11 cellular contexts compared by ENCODE assay signal in genomic region chr6:127403636-127404035, GRCh38. TPM values are rescaled to one million over a fixed set of nuclear protein-coding genes. Genes with fewer than 3 reads are reported as not detected.
DNase-seq lines count a peak whose midpoint lies in the region; ATAC-seq and TF ChIP-seq lines count a peak whose summit lies in the region.
"Had no signal": no experiment of that assay in that cellular context is flagged by ENCODE, and none has a peak within 500 bp of the region (broad histone marks: within the 10 kb centered on the region; RNA-seq: fewer than 3 reads in every experiment).

No MANE protein-coding gene starts in this region.

- H3K4ac ChIP-seq in H9 (ENCODE audit: low read depth, low read length), result no peak overlapping the region

- H3T11ph ChIP-seq in H9 (ENCODE audit: low read length), result no peak overlapping the region

- ATAC-seq in GM19455 (IDR thresholded peaks at IDR 0.05; ENCODE audit: unreplicated experiment), result peak; percentile 74
- peak; percentile 58 for ATAC-seq in HG03060 (IDR thresholded peaks at IDR 0.05; ENCODE audit: low read depth, unreplicated experiment)
- ATAC-seq: WTC11 had no signal

- H3K9me2 ChIP-seq in GM23248 (ENCODE audit: insufficient read depth), result no peaks in the 10 kb centered on the region

- H3K27me3 ChIP-seq in GM23248 (replicated peaks; ENCODE audit: insufficient read depth) (no peaks in the 10 kb centered on the region), H9 (ENCODE audit: insufficient read depth, low read length) (no peaks in the 10 kb centered on the region; the same call in 1 of the 2 replicates)
- no peaks in the 10 kb centered on the region for H3K27me3 ChIP-seq in CD8-positive, alpha-beta memory T cell (ENCODE audit: insufficient read depth, low read length, poor library complexity, severe bottlenecking)

- H3F3A ChIP-seq in GM23248 (ENCODE audit: insufficient read depth), result no peaks in the 10 kb centered on the region

- H3K9ac ChIP-seq in GM23248 (no peak overlapping the region), H9 (ENCODE audit: extremely low read depth, insufficient read length, low read length) (no peak overlapping the region)

- H3K79me2 ChIP-seq in GM23248 (ENCODE audit: insufficient read depth) (no peaks in the 10 kb centered on the region), H9 (ENCODE audit: insufficient read depth, low read length) (no peaks in the 10 kb centered on the region)

- no peak overlapping the region for H2BK15ac ChIP-seq in H9 (ENCODE audit: low read depth, low read length)

- H3K36me3 Mint-ChIP-seq in activated CD4-positive, alpha-beta memory T cell treated with anti-CD3 and anti-CD28 coated beads for 36 hours, result no peaks in the 10 kb centered on the region
- H3K36me3 Mint-ChIP-seq in H9 (ENCODE audit: insufficient read depth in 1 of 3, low read depth in 3 of 3), result no peaks in the 10 kb centered on the region
- no peaks in the 10 kb centered on the region for H3K36me3 Mint-ChIP-seq in CD8-positive, alpha-beta memory T cell
- H3K36me3 Mint-ChIP-seq: WTC11 had no signal

- H2BK120ac ChIP-seq in H9 (ENCODE audit: low read depth, low read length, poor library complexity, severe bottlenecking), result no peak overlapping the region

- WGBS in GM23248 (ENCODE audit: low coverage in 1 of 2, low lambda C conversion rate in 2 of 2, missing lambda C conversion rate in 2 of 2), 2 experiments, result 94 to 97% methylated on average over 2 of the region's 2 CpGs
- no CpG with 5 or more reads among the region's 2 CpGs for WGBS in H9 (ENCODE audit: extremely low coverage, insufficient read length, low lambda C conversion rate)

- H3K4me1 Mint-ChIP-seq in activated CD4-positive, alpha-beta memory T cell treated with anti-CD3 and anti-CD28 coated beads for 36 hours (ENCODE audit: low read depth), result peaks cover 17% of the 10 kb centered on the region
- H3K4me1 Mint-ChIP-seq in H9, result no peaks in the 10 kb centered on the region; a peak in 1 of 4 replicates
- peaks cover 0 to 4% (median 0%) of the 10 kb centered on the region in 3 donors for H3K4me1 Mint-ChIP-seq in CD8-positive, alpha-beta memory T cell
- H3K4me1 Mint-ChIP-seq: brain had no signal

- no peak overlapping the region for H3K23ac ChIP-seq in H9 (ENCODE audit: insufficient read length, low read depth, low read length)

- H4K5ac ChIP-seq in H9 (ENCODE audit: insufficient read length, low read depth, low read length), result no peak overlapping the region

- H2AFZ ChIP-seq in GM23248, result no peak overlapping the region
- H2AFZ ChIP-seq in H9 (ENCODE audit: low read length), result no peak overlapping the region

- H2BK5ac ChIP-seq in H9 (ENCODE audit: insufficient read length, low read length), result no peak overlapping the region

- in situ Hi-C loops in GM13976 (cut with MboI; ENCODE audit: low sequenced_read_pairs, unreplicated experiment), result no loop called here
- in situ Hi-C loops in GM23248 (cut with MboI), result no loop called here

- POLR2A ChIA-PET in activated CD4-positive, alpha-beta memory T cell treated with anti-CD3 and anti-CD28 coated beads for 36 hours (lab: Charles Lee), result interaction anchor here (1.1 kb wide), 1 partner anchor 17 kb away, joined by 3 read pairs; no protein-coding TSS in a partner anchor
- POLR2A ChIA-PET in CD8-positive, alpha-beta memory T cell (lab: Charles Lee), result no interaction called here

- CTCF ChIA-PET in activated CD4-positive, alpha-beta memory T cell treated with anti-CD3 and anti-CD28 coated beads for 36 hours (lab: Charles Lee), result interaction anchor here (0.9 kb wide), 1 partner anchor 17 kb away, joined by 3 read pairs; no protein-coding TSS in a partner anchor
- CTCF ChIA-PET in CD8-positive, alpha-beta memory T cell (lab: Charles Lee), result no interaction called here

- intact Hi-C loops in activated CD4-positive, alpha-beta memory T cell treated with anti-CD3 and anti-CD28 coated beads for 36 hours (cut with micrococcal nuclease), result loop anchor here (1.0 kb wide), 1 partner anchor 17 kb away; no protein-coding TSS in a partner anchor

- H4K20me1 ChIP-seq in GM23248 (ENCODE audit: insufficient read depth), result no peaks in the 10 kb centered on the region
- H4K20me1 ChIP-seq in H9 (ENCODE audit: control insufficient read depth, insufficient read depth, insufficient read length), result no peaks in the 10 kb centered on the region

- peaks cover 7% of the 10 kb centered on the region for H3K9me3 Mint-ChIP-seq in activated CD4-positive, alpha-beta memory T cell treated with anti-CD3 and anti-CD28 coated beads for 36 hours
- H3K9me3 Mint-ChIP-seq in H9, result peaks cover 0 to 5% of the 10 kb centered on the region in 2 experiments; a peak in 1 of 5 replicates
- peaks cover 0 to 3% (median 0%) of the 10 kb centered on the region in 5 donors for H3K9me3 Mint-ChIP-seq in CD8-positive, alpha-beta memory T cell

- H2BK12ac ChIP-seq in H9 (ENCODE audit: insufficient read length, low read depth, low read length), result no peak overlapping the region

- no peak overlapping the region for H2BK20ac ChIP-seq in H9 (ENCODE audit: low read depth, low read length, poor library complexity, severe bottlenecking)

- no peak overlapping the region for H3K4me3 ChIP-seq in GM23248
- H3K4me3 ChIP-seq in CD8-positive, alpha-beta memory T cell (ENCODE audit: low read length), result no peak overlapping the region

- H3K23me2 ChIP-seq in H9 (ENCODE audit: insufficient read length, low read depth, low read length, poor library complexity, severe bottlenecking), result no peaks in the 10 kb centered on the region

- H3K36me3 ChIP-seq in GM23248 (ENCODE audit: low read depth), result no peaks in the 10 kb centered on the region
- no peaks in the 10 kb centered on the region for H3K36me3 ChIP-seq in CD8-positive, alpha-beta memory T cell (ENCODE audit: insufficient read depth, low read length)

- peak overlapping the region; percentile 66 for H3K27ac Mint-ChIP-seq in activated CD4-positive, alpha-beta memory T cell treated with anti-CD3 and anti-CD28 coated beads for 36 hours
- no peak overlapping the region; a peak in 1 of 7 replicates for H3K27ac Mint-ChIP-seq in H9
- peak overlapping the region in 1 of 8 donors; percentile 26 for H3K27ac Mint-ChIP-seq in CD8-positive, alpha-beta memory T cell
- H3K27ac Mint-ChIP-seq: brain, WTC11 had no signal

- H3K9me3 ChIP-seq in GM23248 (ENCODE audit: low read depth) (no peaks in the 10 kb centered on the region), H9 (ENCODE audit: control insufficient read depth, low read depth, low read length) (no peaks in the 10 kb centered on the region)
- H3K9me3 ChIP-seq in CD8-positive, alpha-beta memory T cell (ENCODE audit: low read length), result no peaks in the 10 kb centered on the region

- H3K4me3 Mint-ChIP-seq in activated CD4-positive, alpha-beta memory T cell treated with anti-CD3 and anti-CD28 coated beads for 36 hours, result no peak overlapping the region
- no peak overlapping the region for H3K4me3 Mint-ChIP-seq in H9
- no peak overlapping the region for H3K4me3 Mint-ChIP-seq in CD8-positive, alpha-beta memory T cell
- H3K4me3 Mint-ChIP-seq: brain, WTC11 had no signal

- H3K79me1 ChIP-seq in H9 (ENCODE audit: insufficient read depth, low read depth, low read length, poor library complexity, severe bottlenecking), result no peaks in the 10 kb centered on the region

- no peak overlapping the region for H2AK5ac ChIP-seq in H9 (ENCODE audit: insufficient read length, low read length)

- H3K27me3 Mint-ChIP-seq in activated CD4-positive, alpha-beta memory T cell treated with anti-CD3 and anti-CD28 coated beads for 36 hours, result no peaks in the 10 kb centered on the region
- H3K27me3 Mint-ChIP-seq in H9 (ENCODE audit: low read depth), result no peaks in the 10 kb centered on the region
- H3K27me3 Mint-ChIP-seq in CD8-positive, alpha-beta memory T cell, result peaks cover 0 to 4% of the 10 kb centered on the region in 2 donors

- H3K18ac ChIP-seq in H9 (ENCODE audit: insufficient read length, low read depth, low read length), result no peak overlapping the region

- no peak overlapping the region for H3K14ac ChIP-seq in H9 (ENCODE audit: insufficient read depth, low read length)

- H4K8ac ChIP-seq in H9 (replicated peaks; ENCODE audit: insufficient read length, low read depth, low read length), result no peak overlapping the region

- DNase-seq in GM13976 (ENCODE audit: low spot score) (peak; percentile 38), SHP77 (lab: John Stamatoyannopoulos, UW) (no peak), GM23248 (no peak), H9 (no peak)
- peak; percentile 22 for DNase-seq in activated CD4-positive, alpha-beta memory T cell treated with anti-CD3 and anti-CD28 coated beads for 36 hours
- no peak for DNase-seq in CD8-positive, alpha-beta memory T cell
- DNase-seq: NCI-H345 had no signal

- H3K4me2 ChIP-seq in GM23248 (ENCODE audit: unreplicated experiment) (no peak overlapping the region), H9 (ENCODE audit: insufficient read depth, insufficient read length, low read length) (no peak overlapping the region)

- H3K4me1 ChIP-seq in GM23248 (ENCODE audit: insufficient read depth), result no peaks in the 10 kb centered on the region
- H3K4me1 ChIP-seq in H9 (ENCODE audit: insufficient read depth, low read length), result no peaks in the 10 kb centered on the region
- H3K4me1 ChIP-seq in CD8-positive, alpha-beta memory T cell (ENCODE audit: insufficient read depth, low read length), result no peaks in the 10 kb centered on the region

- H3K56ac ChIP-seq in H9 (ENCODE audit: insufficient read length, low read depth, low read length), result no peak overlapping the region

- H3K27ac ChIP-seq in GM23248, result no peak overlapping the region
- H3K27ac ChIP-seq in H9 (ENCODE audit: insufficient read length, low read depth, low read length), result no peak overlapping the region
- no peak overlapping the region for H3K27ac ChIP-seq in CD8-positive, alpha-beta memory T cell (ENCODE audit: low read depth, low read length)

- TF ChIP-seq CTCF in GM13976 (IDR thresholded peaks at IDR 0.05; ENCODE audit: borderline replicate concordance, control extremely low read depth, extremely low read depth, insufficient read depth, missing control alignments) (no peak), H9 (conservative IDR thresholded peaks at IDR 0.05) (no peak)

- H4K91ac ChIP-seq in H9 (ENCODE audit: insufficient read length, low read depth, low read length), result no peak overlapping the region

RNA-seq across cellular contexts. Expression of gene KIAA0408, which starts 55.6 kb away (rescaled TPM):
- 1 to 10 TPM; 6.0 to 6.5 TPM for total RNA-seq in activated CD4-positive, alpha-beta memory T cell treated with anti-CD3 and anti-CD28 coated beads for 36 hours
- 1.4 and 3.2 TPM in 2 replicates for total RNA-seq in GM23248 (2014; rRNA removed; shearing (Covaris generic))
- polyA plus RNA-seq in GM23248 (2016; fragmentation: Nextera tagmentation; extraction: Ambion mirVana), result 0.39 and 1.1 TPM in 2 replicates
- total RNA-seq in H9 (2021), result 3.1 and 4.7 TPM in 2 replicates
- total RNA-seq in CD8-positive, alpha-beta memory T cell, result 10 to 100 TPM in 1 of 2 experiments, 1 to 10 TPM in 1; 9.0 to 11.0 TPM
- polyA plus RNA-seq in CD8-positive, alpha-beta memory T cell, result 0.76 TPM

Comparison
In these comparisons a context has a peak if more than half of its experiments do, and no peak if none do; other contexts are left out.
1. DNase-seq: peak in GM13976 (single experiment) and activated CD4-positive, alpha-beta memory T cell treated with anti-CD3 and anti-CD28 coated beads for 36 hours (single experiment); none in SHP77 (0 of 2), GM23248 (single experiment), H9 (single experiment) and CD8-positive, alpha-beta memory T cell (0 of 5).